Comparison of ENCODE assay signal across 1 cellular context in genomic region chr2:68466778-68467076, GRCh38.
TF ChIP-seq lines count a peak whose summit lies in the region.

No MANE protein-coding gene starts in this region.

TF ChIP-seq in HepG2, 621 proteins besides CTCF, POLR2A, EP300 and RAD21 (continued from another document and continues in another):
- TF ChIP-seq ZXDC (CRISPR knock-in tag; IDR thresholded peaks at IDR 0.05) (no peak), NFRKB (IDR thresholded peaks at IDR 0.05) (no peak), LBX2 (CRISPR knock-in tag; IDR thresholded peaks at IDR 0.05; ENCODE audit: borderline replicate concordance) (0 out of 2 replicates have a peak, but pooled peaks have one; percentile 62), ZNF451 (CRISPR knock-in tag; IDR thresholded peaks at IDR 0.05) (no peak), ZBTB46 (CRISPR knock-in tag; IDR thresholded peaks at IDR 0.05; ENCODE audit: borderline replicate concordance) (no peak), FIP1L1 (IDR thresholded peaks at IDR 0.05; ENCODE audit: borderline replicate concordance, insufficient read depth, low read depth, low read length) (no peak), SIN3A (IDR thresholded peaks at IDR 0.05; ENCODE audit: borderline replicate concordance, low read depth, low read length) (no peak), HNRNPH1 (optimal IDR thresholded peaks at IDR 0.05; ENCODE audit: low read depth, low read length) (no peak), SRSF4 (IDR thresholded peaks at IDR 0.05; ENCODE audit: low read depth, low read length, poor library complexity, severe bottlenecking) (no peak), ZNF691 (CRISPR knock-in tag; IDR thresholded peaks at IDR 0.05; ENCODE audit: borderline replicate concordance, low read depth) (no peak), TRIM22 (IDR thresholded peaks at IDR 0.05) (no peak), CC2D1A (CRISPR knock-in tag; IDR thresholded peaks at IDR 0.05) (peak; percentile 6; the same call in 1 of the 2 replicates), PHF21A (CRISPR knock-in tag; IDR thresholded peaks at IDR 0.05) (0 out of 2 replicates have a peak, but pooled peaks have one; percentile 7), HIC2 (CRISPR knock-in tag; IDR thresholded peaks at IDR 0.05; ENCODE audit: low read depth) (no peak), ZBTB4 (CRISPR knock-in tag; IDR thresholded peaks at IDR 0.05; ENCODE audit: borderline replicate concordance) (no peak), ZNF430 (CRISPR knock-in tag; IDR thresholded peaks at IDR 0.05) (no peak), FOXK2 (IDR thresholded peaks at IDR 0.05) (no peak), GPN1 (CRISPR knock-in tag; IDR thresholded peaks at IDR 0.05; ENCODE audit: borderline replicate concordance) (no peak; the same call in 1 of the 2 replicates), SOX13 (IDR thresholded peaks at IDR 0.05) (no peak), SOX13 (CRISPR knock-in tag; conservative IDR thresholded peaks at IDR 0.05 in 1 of 2, IDR thresholded peaks at IDR 0.05 in 1 of 2) (0 out of 4 replicates have a peak, but pooled peaks of 1 of the 2 experiments have one; percentile 2), ZNF18 (CRISPR knock-in tag; IDR thresholded peaks at IDR 0.05; ENCODE audit: insufficient replicate concordance) (no peak), ZNF605 (CRISPR knock-in tag; IDR thresholded peaks at IDR 0.05) (no peak), LCORL (IDR thresholded peaks at IDR 0.05) (no peak), LCORL (CRISPR knock-in tag; IDR thresholded peaks at IDR 0.05) (no peak), HNF1B (CRISPR knock-in tag; IDR thresholded peaks at IDR 0.05) (no peak), MIER2 (CRISPR knock-in tag; IDR thresholded peaks at IDR 0.05) (no peak), PLSCR1 (CRISPR knock-in tag; IDR thresholded peaks at IDR 0.05; ENCODE audit: borderline replicate concordance) (0 out of 2 replicates have a peak, but pooled peaks have one; percentile 3), CCAR2 (optimal IDR thresholded peaks at IDR 0.05; ENCODE audit: low read depth, low read length) (no peak), POGZ (CRISPR knock-in tag; IDR thresholded peaks at IDR 0.05) (no peak), ZNF510 (CRISPR knock-in tag; IDR thresholded peaks at IDR 0.05; ENCODE audit: low read depth) (no peak), ZNF547 (CRISPR knock-in tag; IDR thresholded peaks at IDR 0.05) (no peak; the same call in 1 of the 2 replicates), AHR (CRISPR knock-in tag; IDR thresholded peaks at IDR 0.05) (no peak), ZNF574 (CRISPR knock-in tag; IDR thresholded peaks at IDR 0.05) (no peak), KLF9 (CRISPR knock-in tag; IDR thresholded peaks at IDR 0.05; ENCODE audit: low read depth) (no peak), ZNF562 (CRISPR knock-in tag; IDR thresholded peaks at IDR 0.05; ENCODE audit: borderline replicate concordance) (no peak), ARHGAP35 (CRISPR knock-in tag; IDR thresholded peaks at IDR 0.05; ENCODE audit: borderline replicate concordance) (peak; percentile 73; the same call in 1 of the 2 replicates), RORA (CRISPR knock-in tag; IDR thresholded peaks at IDR 0.05) (no peak), GZF1 (CRISPR knock-in tag; IDR thresholded peaks at IDR 0.05) (no peak), RELA (CRISPR knock-in tag; IDR thresholded peaks at IDR 0.05) (no peak), MTA1 (CRISPR knock-in tag; IDR thresholded peaks at IDR 0.05; ENCODE audit: borderline replicate concordance) (no peak), TGIF2 (CRISPR knock-in tag; IDR thresholded peaks at IDR 0.05) (no peak), ZNF382 (CRISPR knock-in tag; IDR thresholded peaks at IDR 0.05; ENCODE audit: borderline replicate concordance) (no peak), ZNF788 (CRISPR knock-in tag; IDR thresholded peaks at IDR 0.05; ENCODE audit: borderline replicate concordance) (no peak), NRL (CRISPR knock-in tag; IDR thresholded peaks at IDR 0.05; ENCODE audit: borderline replicate concordance) (no peak), ZNF777 (CRISPR knock-in tag; IDR thresholded peaks at IDR 0.05) (no peak), ZNF383 (CRISPR knock-in tag; IDR thresholded peaks at IDR 0.05; ENCODE audit: borderline replicate concordance) (no peak), MYNN (CRISPR knock-in tag; IDR thresholded peaks at IDR 0.05; ENCODE audit: low read depth) (no peak)
